ENCODE assay signal across 19 cellular contexts in the genomic region with DNA sequence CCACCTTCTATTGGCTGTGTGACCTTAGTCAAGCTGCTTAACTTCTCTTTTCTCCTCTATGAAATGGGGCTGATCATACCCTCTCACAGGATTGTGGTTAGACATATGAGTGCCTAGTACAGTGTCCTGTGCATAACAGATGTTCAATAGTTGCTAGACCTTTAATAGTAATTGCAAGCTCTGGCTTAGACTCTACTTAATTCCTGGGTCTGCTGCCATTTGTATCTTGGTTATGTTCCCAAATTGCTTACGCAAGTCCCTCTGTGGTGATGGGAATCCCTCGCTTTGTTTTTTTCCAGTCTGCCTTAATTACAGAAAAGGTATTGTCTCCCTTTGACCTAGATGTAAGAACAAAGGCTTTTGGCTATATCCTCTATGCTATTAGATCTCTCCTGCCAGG.
"Had no signal": no experiment of that assay in that cellular context is flagged by ENCODE, and none has a peak within 500 bp of the region (broad histone marks: within the 10 kb centered on the region; RNA-seq: fewer than 3 reads in every experiment).

No MANE protein-coding gene starts in this region.

- H3K4me3 ChIP-seq: ascending aorta, gastrocnemius medialis, lung, tibial artery had no signal

- H3K4me3 Mint-ChIP-seq: activated T-cell treated with anti-CD3 and anti-CD28 coated beads, Interleukin-2, amount 50 U/mL, for 24 hours; activated T-helper 17 cell treated with anti-CD3 and anti-CD28 coated beads, Interleukin-2, amount 50 U/mL, for 72 hours; mesothelial cell of epicardium; natural killer cell; stimulated activated naive CD8-positive, alpha-beta T cell treated with anti-CD3 and anti-CD28 coated beads, Interleukin-15, Interleukin-2, amounts not matched to agents 100 ng/mL and 50 ng/mL, for 24 hours; WTC11 had no signal

- H3K9me3 Mint-ChIP-seq: activated naive CD4-positive, alpha-beta T cell treated with anti-CD3 and anti-CD28 coated beads, Interleukin-2, amount 50 U/mL, for 72 hours; activated T-cell treated with anti-CD3 and anti-CD28 coated beads, Interleukin-2, amount 50 U/mL, for 24 hours; activated T-helper 17 cell treated with anti-CD3 and anti-CD28 coated beads, Interleukin-2, amount 50 U/mL, for 72 hours; mesothelial cell of epicardium; natural killer cell; stimulated activated naive CD8-positive, alpha-beta T cell treated with anti-CD3 and anti-CD28 coated beads, Interleukin-15, Interleukin-2, amounts not matched to agents 100 ng/mL and 50 ng/mL, for 24 hours; WTC11 had no signal

- H3K4me1 ChIP-seq: ascending aorta, tibial artery had no signal

- H3K27ac ChIP-seq: ascending aorta, epithelial cell of prostate, tibial artery had no signal

- H3K4me1 Mint-ChIP-seq: activated T-helper 17 cell treated with anti-CD3 and anti-CD28 coated beads, Interleukin-2, amount 50 U/mL, for 72 hours; mesothelial cell of epicardium; WTC11 had no signal

- H3K27me3 Mint-ChIP-seq: activated T-cell treated with anti-CD3 and anti-CD28 coated beads, Interleukin-2, amount 50 U/mL, for 24 hours; activated T-helper 17 cell treated with anti-CD3 and anti-CD28 coated beads, Interleukin-2, amount 50 U/mL, for 72 hours; progenitor cell of endocrine pancreas; stimulated activated naive CD8-positive, alpha-beta T cell treated with anti-CD3 and anti-CD28 coated beads, Interleukin-15, Interleukin-2, amounts not matched to agents 100 ng/mL and 50 ng/mL, for 24 hours had no signal

- H3K27me3 ChIP-seq: ascending aorta, gastrocnemius medialis, tibial artery had no signal

- H3K27ac Mint-ChIP-seq: activated naive CD4-positive, alpha-beta T cell treated with anti-CD3 and anti-CD28 coated beads, Interleukin-2, amount 50 U/mL, for 72 hours; activated T-cell treated with anti-CD3 and anti-CD28 coated beads, Interleukin-2, amount 50 U/mL, for 24 hours; mesothelial cell of epicardium; natural killer cell; progenitor cell of endocrine pancreas; stimulated activated naive CD8-positive, alpha-beta T cell treated with anti-CD3 and anti-CD28 coated beads, Interleukin-15, Interleukin-2, amounts not matched to agents 100 ng/mL and 50 ng/mL, for 24 hours; WTC11 had no signal

- H3K9me3 ChIP-seq: ascending aorta, gastrocnemius medialis, tibial artery had no signal

- DNase-seq: activated CD8-positive, alpha-beta memory T cell treated with anti-CD3 and anti-CD28 coated beads for 24 hours; activated CD8-positive, alpha-beta memory T cell treated with anti-CD3 and anti-CD28 coated beads, Interleukin-2, amount 50 U/mL, for 4 hours; activated T-cell treated with anti-CD3 and anti-CD28 coated beads, Interleukin-2, amount 50 U/mL, for 24 hours; gastrocnemius medialis; head of caudate nucleus; left colon; natural killer cell; stimulated activated CD4-positive, alpha-beta T cell treated with anti-CD3 and anti-CD28 coated beads, Interleukin-12 subunit alpha, Interleukin-12 subunit beta, amount 100 ng/mL, for 4 hours; T1000; tibial artery had no signal

- ATAC-seq: activated naive CD4-positive, alpha-beta T cell treated with anti-CD3 and anti-CD28 coated beads, Interleukin-2, amount 50 U/mL, for 72 hours; activated T-helper 17 cell treated with anti-CD3 and anti-CD28 coated beads, Interleukin-2, amount 50 U/mL, for 72 hours; left colon; natural killer cell; WTC11 had no signal
